12 cellular contexts compared by ENCODE assay signal in the genomic region with DNA sequence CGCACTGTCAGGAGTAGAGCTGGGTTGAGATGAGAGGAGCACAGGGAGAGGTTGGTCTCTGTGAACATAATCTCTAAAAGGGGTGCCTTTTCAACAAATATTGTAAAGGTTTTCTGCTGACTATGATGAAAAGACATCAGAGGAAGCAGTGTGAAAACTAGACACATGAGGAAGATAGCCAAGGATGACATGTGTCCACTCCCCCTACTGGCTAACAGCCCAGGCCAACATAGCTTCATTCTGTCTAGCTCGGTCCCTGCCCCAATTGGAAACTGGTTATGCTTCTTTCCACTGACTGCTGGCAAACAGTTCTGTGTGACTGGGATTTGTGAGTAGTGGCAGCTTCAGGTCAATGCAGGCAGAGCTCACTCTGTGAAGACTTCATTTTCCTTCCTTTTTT.
DNase-seq lines count a peak whose midpoint lies in the region; ATAC-seq, FAIRE-seq and TF ChIP-seq lines count a peak whose summit lies in the region.
"Had no signal": no experiment of that assay in that cellular context is flagged by ENCODE, and none has a peak within 500 bp of the region (broad histone marks: within the 10 kb centered on the region; RNA-seq: fewer than 3 reads in every experiment).

No MANE protein-coding gene starts in this region.

- no peaks in the 10 kb centered on the region for H3K9me3 Mint-ChIP-seq in activated T-helper 1 cell treated with anti-CD3 and anti-CD28 coated beads, Interleukin-12 subunit alpha, Interleukin-12 subunit beta, Interleukin-2, Interleukin-4 antibody, amounts not matched to agents 30 ng/mL and 10 ng/mL and 1 ng/mL, durations not matched to agents 14 hours and 24 hours and 36 hours

- H3K4me3 ChIP-seq in K562, result no peak overlapping the region
- no peak overlapping the region for H3K4me3 ChIP-seq in keratinocyte (ENCODE audit: control insufficient read depth in 2 of 3, extremely low read depth in 1 of 3, insufficient read depth in 2 of 3, low read depth in 1 of 3, low read length in 3 of 3)
- H3K4me3 ChIP-seq: BLaER1 treated with 17β-estradiol and CSF1 and Interleukin-3, amounts not matched to agents 10 nM and 100 nM had no signal

- no peaks in the 10 kb centered on the region for H3K4me1 Mint-ChIP-seq in activated T-helper 1 cell treated with anti-CD3 and anti-CD28 coated beads, Interleukin-12 subunit alpha, Interleukin-12 subunit beta, Interleukin-2, Interleukin-4 antibody, amounts not matched to agents 30 ng/mL and 10 ng/mL and 1 ng/mL, durations not matched to agents 14 hours and 24 hours and 36 hours (ENCODE audit: low read depth)
- H3K4me1 Mint-ChIP-seq: naive thymus-derived CD4-positive, alpha-beta T cell had no signal

- ATAC-seq in K562 (peak; percentile 55; the same call in 2 of the 3 replicates), GM19395 (IDR thresholded peaks at IDR 0.05; ENCODE audit: unreplicated experiment) (no peak), GM19023 (IDR thresholded peaks at IDR 0.05; ENCODE audit: unreplicated experiment) (no peak)
- ATAC-seq: naive thymus-derived CD4-positive, alpha-beta T cell had no signal

- no peaks in the 10 kb centered on the region for H3K79me2 ChIP-seq in K562 (ENCODE audit: control insufficient read depth, insufficient read depth, low read length)
- H3K79me2 ChIP-seq in keratinocyte (ENCODE audit: control insufficient read depth, insufficient read depth, low read length), result no peaks in the 10 kb centered on the region

- WGBS in K562 (ENCODE audit: insufficient coverage, low coverage, missing lambda C conversion rate), result 5% methylated on average over 2 of the region's 2 CpGs

- peak; percentile 11 for DNase-seq in AG08395 (ENCODE audit: low spot score)
- peak; percentile 61 for DNase-seq in HT1080 (ENCODE audit: low read depth)
- DNase-seq in K562 (ENCODE audit: extremely low read depth in 1 of 4, low spot score in 3 of 4), result peak in 3 of 4 experiments; percentile 5 to 14 (median 5)
- peak; percentile 23 for DNase-seq in keratinocyte (ENCODE audit: low read depth, low spot score)
- DNase-seq in NCI-H1930 (lab: John Stamatoyannopoulos, UW), result no peak
- DNase-seq in activated T-helper 1 cell treated with anti-CD3 and anti-CD28 coated beads, Interleukin-12 subunit alpha, Interleukin-12 subunit beta, Interleukin-2, Interleukin-4 antibody, amounts not matched to agents 30 ng/mL and 10 ng/mL and 1 ng/mL, durations not matched to agents 14 hours and 24 hours and 36 hours (ENCODE audit: low spot score), result no peak
- DNase-seq: aorta; naive thymus-derived CD4-positive, alpha-beta T cell had no signal

- FAIRE-seq in K562 (lab: Jason Lieb, UNC) (no peak), keratinocyte (lab: Jason Lieb, UNC) (no peak)
- FAIRE-seq: GM12892 had no signal

- CTCF ChIA-PET in K562 (lab: Yijun Ruan, JAX; ENCODE audit: low intra/inter-chr PET ratio), result no interaction called here

- H3K4me3 Mint-ChIP-seq in activated T-helper 1 cell treated with anti-CD3 and anti-CD28 coated beads, Interleukin-12 subunit alpha, Interleukin-12 subunit beta, Interleukin-2, Interleukin-4 antibody, amounts not matched to agents 30 ng/mL and 10 ng/mL and 1 ng/mL, durations not matched to agents 14 hours and 24 hours and 36 hours, result no peak overlapping the region
- H3K4me3 Mint-ChIP-seq: naive thymus-derived CD4-positive, alpha-beta T cell had no signal

- dilution Hi-C loops in keratinocyte (cut with MboI; ENCODE audit: extremely low pct_ligation_motif_present, low sequenced_read_pairs), result no loop called here

- H3K27me3 Mint-ChIP-seq in activated T-helper 1 cell treated with anti-CD3 and anti-CD28 coated beads, Interleukin-12 subunit alpha, Interleukin-12 subunit beta, Interleukin-2, Interleukin-4 antibody, amounts not matched to agents 30 ng/mL and 10 ng/mL and 1 ng/mL, durations not matched to agents 14 hours and 24 hours and 36 hours (ENCODE audit: insufficient read depth), result no peaks in the 10 kb centered on the region

- H3K27me3 ChIP-seq in K562 (ENCODE audit: control insufficient read depth in 2 of 2, insufficient read depth in 2 of 2, low read length in 2 of 2) (no peaks in the 10 kb centered on the region), keratinocyte (ENCODE audit: control insufficient read depth, extremely low read depth, insufficient read depth, low read length) (peaks cover 2% of the 10 kb centered on the region)
- H3K27me3 ChIP-seq: BLaER1 treated with 17β-estradiol and CSF1 and Interleukin-3, amounts not matched to agents 10 nM and 100 nM had no signal

- H3K27ac Mint-ChIP-seq in activated T-helper 1 cell treated with anti-CD3 and anti-CD28 coated beads, Interleukin-12 subunit alpha, Interleukin-12 subunit beta, Interleukin-2, Interleukin-4 antibody, amounts not matched to agents 30 ng/mL and 10 ng/mL and 1 ng/mL, durations not matched to agents 14 hours and 24 hours and 36 hours, result no peak overlapping the region
- H3K27ac Mint-ChIP-seq: naive thymus-derived CD4-positive, alpha-beta T cell had no signal

- no peaks in the 10 kb centered on the region for H3K4me1 ChIP-seq in K562 (replicated peaks in 1 of 2; ENCODE audit: control insufficient read depth in 2 of 2, insufficient read depth in 2 of 2, low read length in 2 of 2)
- H3K4me1 ChIP-seq in keratinocyte (ENCODE audit: control insufficient read depth, extremely low read depth, insufficient read depth, low read length), result peaks cover 5% of the 10 kb centered on the region

- no peak overlapping the region for H2AFZ ChIP-seq in K562 (ENCODE audit: low read depth, low read length)
- H2AFZ ChIP-seq in keratinocyte (ENCODE audit: control insufficient read depth, low read length), result no peak overlapping the region

- intact Hi-C loops in K562 (cut with micrococcal nuclease), result no loop called here
- intact Hi-C loops in activated T-helper 1 cell treated with anti-CD3 and anti-CD28 coated beads, Interleukin-12 subunit alpha, Interleukin-12 subunit beta, Interleukin-2, Interleukin-4 antibody, amounts not matched to agents 30 ng/mL and 10 ng/mL and 1 ng/mL, durations not matched to agents 14 hours and 24 hours and 36 hours (cut with micrococcal nuclease), result no loop called here

- TF ChIP-seq CTCF in K562 (IDR thresholded peaks at IDR 0.05 in 2 of 3, conservative IDR thresholded peaks at IDR 0.05 in 1 of 3; ENCODE audit: insufficient read depth in 2 of 3, low read depth in 1 of 3, low read length in 3 of 3), result 0 out of 6 replicates have a peak, but pooled peaks of 2 of the 3 experiments have one; percentile 15 to 21
- peak; percentile 35 to 61 (median 44) for TF ChIP-seq CTCF in keratinocyte (optimal IDR thresholded peaks at IDR 0.05 in 1 of 3, IDR thresholded peaks at IDR 0.05 in 1 of 3, conservative IDR thresholded peaks at IDR 0.05 in 1 of 3; ENCODE audit: extremely low read depth in 1 of 3, insufficient read depth in 2 of 3, low read length in 3 of 3)

- H3K9me1 ChIP-seq in K562 (ENCODE audit: control insufficient read depth, insufficient read depth, low read length) (no peaks in the 10 kb centered on the region), keratinocyte (ENCODE audit: control insufficient read depth, extremely low read depth, insufficient read depth, low read length) (no peaks in the 10 kb centered on the region)

- H3K27ac ChIP-seq in K562 (ENCODE audit: extremely low read depth, low read depth, low read length), result no peak overlapping the region
- no peak overlapping the region for H3K27ac ChIP-seq in keratinocyte (ENCODE audit: control insufficient read depth, insufficient read depth, low read length)
- H3K27ac ChIP-seq: BLaER1 treated with 17β-estradiol and CSF1 and Interleukin-3, amounts not matched to agents 10 nM and 100 nM had no signal

- BruUV-seq in K562 (replicated peaks; lab: Mats Ljungman, UMichigan), result no TSS peak

- no peak for TF ChIP-seq RAD21 in K562 (CRISPR knock-in tag; conservative IDR thresholded peaks at IDR 0.05 in 1 of 2, IDR thresholded peaks at IDR 0.05 in 1 of 2)

- no peaks in the 10 kb centered on the region for H3K36me3 Mint-ChIP-seq in activated T-helper 1 cell treated with anti-CD3 and anti-CD28 coated beads, Interleukin-12 subunit alpha, Interleukin-12 subunit beta, Interleukin-2, Interleukin-4 antibody, amounts not matched to agents 30 ng/mL and 10 ng/mL and 1 ng/mL, durations not matched to agents 14 hours and 24 hours and 36 hours (ENCODE audit: low read depth)
- H3K36me3 Mint-ChIP-seq: naive thymus-derived CD4-positive, alpha-beta T cell had no signal

- H4K20me1 ChIP-seq in K562 (replicated peaks; ENCODE audit: control insufficient read depth, insufficient read depth, low read length) (no peaks in the 10 kb centered on the region), keratinocyte (ENCODE audit: control insufficient read depth, extremely low read depth, insufficient read depth, low read length) (no peaks in the 10 kb centered on the region)
- H4K20me1 ChIP-seq: BLaER1 treated with 17β-estradiol and CSF1 and Interleukin-3, amounts not matched to agents 10 nM and 100 nM had no signal

- H3K9me3 ChIP-seq in K562 (replicated peaks; ENCODE audit: control insufficient read depth, insufficient read depth, low read depth, low read length) (no peaks in the 10 kb centered on the region), keratinocyte (ENCODE audit: control insufficient read depth, low read depth, low read length) (no peaks in the 10 kb centered on the region)
- H3K9me3 ChIP-seq: BLaER1 treated with 17β-estradiol and CSF1 and Interleukin-3, amounts not matched to agents 10 nM and 100 nM had no signal

- H3K4me2 ChIP-seq in K562 (ENCODE audit: insufficient read depth, low read length), result no peak overlapping the region
- H3K4me2 ChIP-seq in keratinocyte (ENCODE audit: control insufficient read depth, extremely low read depth, insufficient read depth, low read depth, low read length), result no peak overlapping the region
- H3K4me2 ChIP-seq: BLaER1 treated with 17β-estradiol and CSF1 and Interleukin-3, amounts not matched to agents 10 nM and 100 nM had no signal

- no peak for TF ChIP-seq EP300 in K562 (IDR thresholded peaks at IDR 0.05; ENCODE audit: low read length)

- H3K9ac ChIP-seq in K562 (ENCODE audit: insufficient read depth in 1 of 2, low read depth in 2 of 2, low read length in 2 of 2) (no peak overlapping the region), keratinocyte (ENCODE audit: control insufficient read depth, extremely low read depth, insufficient read depth, low read length) (no peak overlapping the region)
- H3K9ac ChIP-seq: BLaER1 treated with 17β-estradiol and CSF1 and Interleukin-3, amounts not matched to agents 10 nM and 100 nM had no signal

- POLR2A ChIA-PET in K562 (lab: Yijun Ruan, JAX), result interaction anchor here (0.6 kb wide), 1 partner anchor 52 kb away, joined by 3 read pairs; no protein-coding TSS in a partner anchor

- H3K36me3 ChIP-seq in K562 (ENCODE audit: control insufficient read depth, insufficient read depth, low read length) (no peaks in the 10 kb centered on the region), keratinocyte (ENCODE audit: control insufficient read depth in 2 of 2, extremely low read depth in 1 of 2, insufficient read depth in 2 of 2, low read length in 2 of 2) (no peaks in the 10 kb centered on the region)
- H3K36me3 ChIP-seq: BLaER1 treated with 17β-estradiol and CSF1 and Interleukin-3, amounts not matched to agents 10 nM and 100 nM had no signal

- no peak for TF ChIP-seq POLR2A in K562 (conservative IDR thresholded peaks at IDR 0.05)

- in situ Hi-C loops in K562 (cut with MboI), result no loop called here

TF ChIP-seq in K562, 482 proteins besides CTCF, POLR2A, EP300 and RAD21 (continues in another document):
- TF ChIP-seq ZNF316 (IDR thresholded peaks at IDR 0.05) (peak; percentile 44; the same call in 1 of the 2 replicates), MAFF (IDR thresholded peaks at IDR 0.05; ENCODE audit: low read length) (peak; percentile 47)

Comparison
In these comparisons a context has a peak if more than half of its experiments do, and no peak if none do; other contexts are left out.
1. DNase-seq: peak in AG08395 (single experiment), HT1080 (single experiment), K562 (3 of 4) and keratinocyte (single experiment); none in NCI-H1930 (0 of 2) and activated T-helper 1 cell treated with anti-CD3 and anti-CD28 coated beads, Interleukin-12 subunit alpha, Interleukin-12 subunit beta, Interleukin-2, Interleukin-4 antibody, amounts not matched to agents 30 ng/mL and 10 ng/mL and 1 ng/mL, durations not matched to agents 14 hours and 24 hours and 36 hours (single experiment).